In genomic region chr17:28577466-28577824, GRCh38 we compare ENCODE assay signal across 12 cellular contexts. TPM values are rescaled to one million over a fixed set of nuclear protein-coding genes. Genes with fewer than 3 reads are reported as not detected.
DNase-seq lines count a peak whose midpoint lies in the region; ATAC-seq and TF ChIP-seq lines count a peak whose summit lies in the region.
"Had no signal": no experiment of that assay in that cellular context is flagged by ENCODE, and none has a peak within 500 bp of the region (broad histone marks: within the 10 kb centered on the region; RNA-seq: fewer than 3 reads in every experiment).

No MANE protein-coding gene starts in this region.

- TF ChIP-seq CTCF in H9 (conservative IDR thresholded peaks at IDR 0.05) (no peak), activated B cell treated with CpG ODN at 0.5 μM for 24 hours (IDR thresholded peaks at IDR 0.05) (no peak), mesothelial cell of epicardium (IDR thresholded peaks at IDR 0.05; ENCODE audit: unreplicated experiment) (no peak)

- H3K4me3 ChIP-seq in BLaER1 treated with 17β-estradiol and CSF1 and Interleukin-3, amounts not matched to agents 10 nM and 100 nM: no peak overlapping the region
- H3K4me3 ChIP-seq: cardiac muscle cell, HAP-1 had no signal

- no peak overlapping the region for H2BK5ac ChIP-seq in H9 (ENCODE audit: insufficient read length, low read length)

- H3K9me3 ChIP-seq in BLaER1 treated with 17β-estradiol and CSF1 and Interleukin-3, amounts not matched to agents 10 nM and 100 nM (replicated peaks in 1 of 11): no peaks in the 10 kb centered on the region
- no peaks in the 10 kb centered on the region for H3K9me3 ChIP-seq in H9 (ENCODE audit: control insufficient read depth, low read depth, low read length)
- H3K9me3 ChIP-seq: HAP-1 had no signal

- POLR2A ChIA-PET in activated B cell treated with CpG ODN at 0.5 μM for 24 hours (lab: Charles Lee): interaction anchor here (0.6 to 3.1 kb wide), 8 partner anchors 8 to 294 kb away, joined by 3 to 58 read pairs (median 6); partner anchors contain the start of genes SPAG5 and UNC119

- H3K27me3 Mint-ChIP-seq in H9 (ENCODE audit: low read depth) (peaks cover 4% of the 10 kb centered on the region), activated B cell treated with CpG ODN at 0.5 μM for 24 hours (no peaks in the 10 kb centered on the region), mesothelial cell of epicardium (ENCODE audit: low read depth) (no peaks in the 10 kb centered on the region)

- H3K36me3 ChIP-seq in BLaER1 treated with 17β-estradiol and CSF1 and Interleukin-3, amounts not matched to agents 10 nM and 100 nM: peaks cover 33 to 77% (median 63%) of the 10 kb centered on the region in 11 experiments

- CTCF ChIA-PET in activated B cell treated with CpG ODN at 0.5 μM for 24 hours (lab: Charles Lee): interaction anchor here (0.7 kb wide), 1 partner anchor 30 kb away, joined by 4 read pairs; no protein-coding TSS in a partner anchor

- H2BK15ac ChIP-seq in H9 (ENCODE audit: low read depth, low read length): no peak overlapping the region

- H4K20me1 ChIP-seq in BLaER1 treated with 17β-estradiol and CSF1 and Interleukin-3, amounts not matched to agents 10 nM and 100 nM: peaks cover 0 to 20% (median 6%) of the 10 kb centered on the region in 11 experiments; a peak in 7 of 22 replicates
- peaks cover 2% of the 10 kb centered on the region for H4K20me1 ChIP-seq in H9 (ENCODE audit: control insufficient read depth, insufficient read depth, insufficient read length)

- H3K36me3 Mint-ChIP-seq in H9 (ENCODE audit: insufficient read depth in 1 of 3, low read depth in 3 of 3): peaks cover 27 to 58% (median 57%) of the 10 kb centered on the region in 3 experiments; a peak in 6 of 7 replicates
- H3K36me3 Mint-ChIP-seq in activated B cell treated with CpG ODN at 0.5 μM for 24 hours (ENCODE audit: low read depth): peaks cover 4% of the 10 kb centered on the region
- H3K36me3 Mint-ChIP-seq in mesothelial cell of epicardium: peaks cover 5% of the 10 kb centered on the region

- H3K9me3 Mint-ChIP-seq in H9 (no peaks in the 10 kb centered on the region), activated B cell treated with CpG ODN at 0.5 μM for 24 hours (no peaks in the 10 kb centered on the region), mesothelial cell of epicardium (no peaks in the 10 kb centered on the region)
- H3K9me3 Mint-ChIP-seq: activated T-helper 1 cell treated with anti-CD3 and anti-CD28 coated beads, Interleukin-12 subunit alpha, Interleukin-12 subunit beta, Interleukin-2, Interleukin-4 antibody, amounts not matched to agents 30 ng/mL and 10 ng/mL and 1 ng/mL, durations not matched to agents 14 hours and 24 hours and 36 hours had no signal

- no peak overlapping the region for H2BK120ac ChIP-seq in H9 (ENCODE audit: low read depth, low read length, poor library complexity, severe bottlenecking)

- no peak overlapping the region for H4K8ac ChIP-seq in H9 (replicated peaks; ENCODE audit: insufficient read length, low read depth, low read length)

- no peak overlapping the region for H3T11ph ChIP-seq in H9 (ENCODE audit: low read length)

- H4K91ac ChIP-seq in H9 (ENCODE audit: insufficient read length, low read depth, low read length): no peak overlapping the region

- peaks cover 18 to 37% (median 26%) of the 10 kb centered on the region in 10 experiments; a peak in 19 of 20 replicates for H3K4me1 ChIP-seq in BLaER1 treated with 17β-estradiol and CSF1 and Interleukin-3, amounts not matched to agents 10 nM and 100 nM
- no peaks in the 10 kb centered on the region for H3K4me1 ChIP-seq in H9 (ENCODE audit: insufficient read depth, low read length)

- H3K4me1 Mint-ChIP-seq in H9: peaks cover 12 to 19% of the 10 kb centered on the region in 2 experiments
- H3K4me1 Mint-ChIP-seq in activated B cell treated with CpG ODN at 0.5 μM for 24 hours: peaks cover 21% of the 10 kb centered on the region
- peaks cover 8% of the 10 kb centered on the region for H3K4me1 Mint-ChIP-seq in mesothelial cell of epicardium

- ATAC-seq in activated B cell treated with CpG ODN at 0.5 μM for 24 hours (ENCODE audit: low read depth) (no peak), HG03354 (IDR thresholded peaks at IDR 0.05; ENCODE audit: poor library complexity, severe bottlenecking, unreplicated experiment) (no peak)

- no peaks in the 10 kb centered on the region for H3K27me3 ChIP-seq in BLaER1 treated with 17β-estradiol and CSF1 and Interleukin-3, amounts not matched to agents 10 nM and 100 nM
- no peaks in the 10 kb centered on the region for H3K27me3 ChIP-seq in H9 (ENCODE audit: insufficient read depth, low read length)
- H3K27me3 ChIP-seq: cardiac muscle cell had no signal

- H3K56ac ChIP-seq in H9 (ENCODE audit: insufficient read length, low read depth, low read length): no peak overlapping the region

- H2BK20ac ChIP-seq in H9 (ENCODE audit: low read depth, low read length, poor library complexity, severe bottlenecking): no peak overlapping the region

- H3K27ac Mint-ChIP-seq in H9 (peak overlapping the region in 2 of 3 experiments; percentile 91 to 94; a peak in 2 of 7 replicates), activated B cell treated with CpG ODN at 0.5 μM for 24 hours (peak overlapping the region; percentile 92), mesothelial cell of epicardium (no peak overlapping the region)

- no peak overlapping the region for H3K14ac ChIP-seq in H9 (ENCODE audit: insufficient read depth, low read length)

- peak overlapping the region; percentile 36 to 85 (median 69); a peak in 20 of 22 replicates for H3K4me2 ChIP-seq in BLaER1 treated with 17β-estradiol and CSF1 and Interleukin-3, amounts not matched to agents 10 nM and 100 nM
- no peak overlapping the region for H3K4me2 ChIP-seq in H9 (ENCODE audit: insufficient read depth, insufficient read length, low read length)

- intact Hi-C loops in activated B cell treated with CpG ODN at 0.5 μM for 24 hours (cut with micrococcal nuclease): loop anchor here (1.0 to 2.0 kb wide), 3 partner anchors 22 to 67 kb away; partner anchors contain the start of genes BLTP2 and SPAG5

- H3K18ac ChIP-seq in H9 (ENCODE audit: insufficient read length, low read depth, low read length): no peak overlapping the region

- no peaks in the 10 kb centered on the region for H3K79me1 ChIP-seq in H9 (ENCODE audit: insufficient read depth, low read depth, low read length, poor library complexity, severe bottlenecking)

- no peak overlapping the region; a peak in 1 of 5 replicates for H3K4me3 Mint-ChIP-seq in H9
- peak overlapping the region; percentile 79 for H3K4me3 Mint-ChIP-seq in activated B cell treated with CpG ODN at 0.5 μM for 24 hours
- H3K4me3 Mint-ChIP-seq in mesothelial cell of epicardium: peak overlapping the region; percentile 67

- no peaks in the 10 kb centered on the region for H3K23me2 ChIP-seq in H9 (ENCODE audit: insufficient read length, low read depth, low read length, poor library complexity, severe bottlenecking)

- DNase-seq in H9: no peak
- DNase-seq in activated B cell treated with CpG ODN at 0.5 μM for 24 hours: no peak
- no peak for DNase-seq in mesothelial cell of epicardium (ENCODE audit: low spot score in 2 of 2, unreplicated experiment in 2 of 2)
- no peak for DNase-seq in dermis blood vessel endothelial cell
- no peak for DNase-seq in stimulated activated naive CD4-positive, alpha-beta T cell (lab: John Stamatoyannopoulos, UW)
- no peak for DNase-seq in G401 (ENCODE audit: low spot score)
- DNase-seq: KG1 had no signal

- no peak overlapping the region for H2BK12ac ChIP-seq in H9 (ENCODE audit: insufficient read length, low read depth, low read length)

- WGBS in H9 (ENCODE audit: extremely low coverage, insufficient read length, low lambda C conversion rate): no CpG with 5 or more reads among the region's 3 CpGs

- in situ Hi-C loops in G401 (cut with HindIII; ENCODE audit: low sequenced_read_pairs): no loop called here

- no peak overlapping the region for H2AFZ ChIP-seq in H9 (ENCODE audit: low read length)

- no peak overlapping the region for H2AK5ac ChIP-seq in H9 (ENCODE audit: insufficient read length, low read length)

- H3K9ac ChIP-seq in BLaER1 treated with 17β-estradiol and CSF1 and Interleukin-3, amounts not matched to agents 10 nM and 100 nM: no peak overlapping the region; a peak in 1 of 22 replicates
- H3K9ac ChIP-seq in H9 (ENCODE audit: extremely low read depth, insufficient read length, low read length): no peak overlapping the region

- no peak overlapping the region for H3K23ac ChIP-seq in H9 (ENCODE audit: insufficient read length, low read depth, low read length)

- no peaks in the 10 kb centered on the region for H3K79me2 ChIP-seq in H9 (ENCODE audit: insufficient read depth, low read length)

- H3K27ac ChIP-seq in BLaER1 treated with 17β-estradiol and CSF1 and Interleukin-3, amounts not matched to agents 10 nM and 100 nM: peak overlapping the region in 7 of 11 experiments; percentile 13 to 57 (median 49); a peak in 10 of 22 replicates
- H3K27ac ChIP-seq in H9 (ENCODE audit: insufficient read length, low read depth, low read length): no peak overlapping the region

- no peak overlapping the region for H4K5ac ChIP-seq in H9 (ENCODE audit: insufficient read length, low read depth, low read length)

- H3K4ac ChIP-seq in H9 (ENCODE audit: low read depth, low read length): no peak overlapping the region

RNA-seq across cellular contexts. Expression of gene ALDOC, which starts 0.8 kb away (rescaled TPM):
- total RNA-seq in H9 (2021) (53.2 and 58.0 TPM in 2 replicates), activated B cell treated with CpG ODN at 0.5 μM for 24 hours (73.4 and 75.0 TPM in 2 replicates), mesothelial cell of epicardium (22.6 to 24.6 TPM (median 22.6 TPM) in 3 replicates), dermis blood vessel endothelial cell (23.5 and 29.9 TPM in 2 replicates)
- total RNA-seq in G401 (2014; rRNA removed; shearing (Covaris generic)): 34.5 and 49.8 TPM in 2 replicates

RNA-seq across cellular contexts. Expression of gene PIGS, which starts 6.1 kb away (rescaled TPM):
- total RNA-seq in H9 (2021) (40.3 and 45.8 TPM in 2 replicates), activated B cell treated with CpG ODN at 0.5 μM for 24 hours (86.4 and 92.2 TPM in 2 replicates), mesothelial cell of epicardium (75.2 to 80.7 TPM (median 78.7 TPM) in 3 replicates), dermis blood vessel endothelial cell (65.9 and 86.0 TPM in 2 replicates)
- total RNA-seq in G401 (2014; rRNA removed; shearing (Covaris generic)): 50.8 and 64.4 TPM in 2 replicates

RNA-seq across cellular contexts. Expression of gene SPAG5, which starts 21.4 kb away (rescaled TPM):
- total RNA-seq in H9 (2021) (114 and 122 TPM in 2 replicates), activated B cell treated with CpG ODN at 0.5 μM for 24 hours (14.6 and 15.8 TPM in 2 replicates), mesothelial cell of epicardium (32.1 to 45.2 TPM (median 42.0 TPM) in 3 replicates), dermis blood vessel endothelial cell (10.6 and 47.7 TPM in 2 replicates)
- total RNA-seq in G401 (2014; rRNA removed; shearing (Covaris generic)): 78.8 and 91.2 TPM in 2 replicates

RNA-seq across cellular contexts. Expression of gene UNC119, which starts 25.0 kb away (rescaled TPM):
- total RNA-seq in H9 (2021): 36.9 and 38.3 TPM in 2 replicates
- total RNA-seq in activated B cell treated with CpG ODN at 0.5 μM for 24 hours: 426 and 437 TPM in 2 replicates
- total RNA-seq in mesothelial cell of epicardium: 61.0 to 66.2 TPM (median 61.2 TPM) in 3 replicates
- total RNA-seq in dermis blood vessel endothelial cell: 31.9 and 32.0 TPM in 2 replicates
- 59.0 and 60.4 TPM in 2 replicates for total RNA-seq in G401 (2014; rRNA removed; shearing (Covaris generic))

RNA-seq across cellular contexts. Expression of gene RSKR, which starts 36.5 kb away (rescaled TPM):
- total RNA-seq in H9 (2021): 25.2 and 25.8 TPM in 2 replicates
- total RNA-seq in activated B cell treated with CpG ODN at 0.5 μM for 24 hours: 21.0 and 26.8 TPM in 2 replicates
- total RNA-seq in mesothelial cell of epicardium: 24.0 to 31.3 TPM (median 26.3 TPM) in 3 replicates
- total RNA-seq in dermis blood vessel endothelial cell: 4.7 and 8.3 TPM in 2 replicates
- 1.3 and 2.7 TPM in 2 replicates for total RNA-seq in G401 (2014; rRNA removed; shearing (Covaris generic))

Comparison
In these comparisons a context has a peak if more than half of its experiments do, and no peak if none do; other contexts are left out.
1. H3K4me3 Mint-ChIP-seq: peak in activated B cell treated with CpG ODN at 0.5 μM for 24 hours (single experiment) and mesothelial cell of epicardium (single experiment); none in H9 (0 of 2).